21 cellular contexts compared by ENCODE assay signal in genomic region chr13:37414667-37415066, GRCh38.
"Had no signal": no experiment of that assay in that cellular context is flagged by ENCODE, and none has a peak within 500 bp of the region (broad histone marks: within the 10 kb centered on the region; RNA-seq: fewer than 3 reads in every experiment).

No MANE protein-coding gene starts in this region.

- H3K4me1 ChIP-seq: adrenal gland, heart left ventricle, right lobe of liver, testis, vagina had no signal

- H3K36me3 ChIP-seq: adrenal gland, heart left ventricle, right lobe of liver, vagina, WERI-Rb-1 had no signal

- H3K4me3 ChIP-seq: adrenal gland, heart left ventricle, right lobe of liver, testis, vagina had no signal

- DNase-seq: activated CD4-positive, alpha-beta T cell treated with anti-CD3 and anti-CD28 coated beads, Interleukin-2, amount 50 U/mL, for 4 hours; activated CD8-positive, alpha-beta memory T cell treated with anti-CD3 and anti-CD28 coated beads, Interleukin-2, amount 50 U/mL, for 48 hours; activated naive CD4-positive, alpha-beta T cell; activated T-cell treated with anti-CD3 and anti-CD28 coated beads, Interleukin-2, amount 50 U/mL, for 4 hours; adrenal gland; cerebellar nuclear complex; cortex of kidney; heart left ventricle; left ventricle myocardium superior; nucleus accumbens; right lobe of liver; stimulated activated CD4-positive, alpha-beta T cell treated with anti-CD3 and anti-CD28 coated beads, Interleukin-2, amount 100 ng/mL, for 48 hours; stimulated activated CD8-positive, alpha-beta memory T cell treated with anti-CD3 and anti-CD28 coated beads, Interleukin-4, amount 100 ng/mL, for 48 hours; stimulated activated naive B cell treated with anti-CD40 and anti-IgM and Interleukin-4, amounts not matched to agents 10 μg/mL and 1 μg/mL and 100 μg/mL, for 72 hours; T-helper 1 cell; testis; WERI-Rb-1 had no signal

- H3K27me3 ChIP-seq: adrenal gland, heart left ventricle, right lobe of liver, testis, vagina had no signal

- H3K27ac ChIP-seq: adrenal gland, epithelial cell of prostate, heart left ventricle, right lobe of liver, testis, vagina, WERI-Rb-1 had no signal

- H3K9me3 ChIP-seq: adrenal gland, heart left ventricle, right lobe of liver, testis, vagina had no signal

- ATAC-seq: activated T-cell treated with anti-CD3 and anti-CD28 coated beads, Interleukin-2, amount 50 U/mL, for 4 hours; heart left ventricle; left ventricle myocardium superior; right lobe of liver; stimulated activated naive B cell treated with anti-CD40 and anti-IgM and Interleukin-4, amounts not matched to agents 10 μg/mL and 1 μg/mL and 100 μg/mL, for 72 hours had no signal

- FAIRE-seq: bronchial epithelial cell, TTC549 had no signal
